Comparison of ENCODE assay signal across 8 cellular contexts in genomic region chr9:137458194-137459146, GRCh38. TPM values are rescaled to one million over a fixed set of nuclear protein-coding genes. Genes with fewer than 3 reads are reported as not detected.
DNase-seq lines count a peak whose midpoint lies in the region; ATAC-seq and TF ChIP-seq lines count a peak whose summit lies in the region.

No MANE protein-coding gene starts in this region.

- WGBS in upper lobe of left lung, 2 donors = 0 to 33% methylated on average over 6 to 41 of the region's 87 CpGs

- H3K4me3 ChIP-seq in GM06990 (replicated peaks; ENCODE audit: low read depth, low read length) (peak overlapping the region; percentile 78), HAP-1 (peak overlapping the region; percentile 62), Panc1 (ENCODE audit: low read depth in 2 of 2, low read length in 2 of 2) (peak overlapping the region; percentile 60 to 63), upper lobe of left lung (peak overlapping the region; percentile 57 to 74 (median 64))
- peak overlapping the region; percentile 56 for H3K4me3 ChIP-seq in effector memory CD4-positive, alpha-beta T cell (ENCODE audit: insufficient read depth, low read depth, low read length, poor library complexity, severe bottlenecking)

- TF ChIP-seq POLR2A in upper lobe of left lung (IDR thresholded peaks at IDR 0.05) = no peak

- peak; percentile 44 for DNase-seq in GM06990 (ENCODE audit: extremely low read depth, insufficient read length)
- peak in 1 of 2 experiments; percentile 61 for DNase-seq in HAP-1 (ENCODE audit: low spot score in 2 of 2)
- no peak for DNase-seq in Panc1 (ENCODE audit: low read depth, low spot score)
- DNase-seq in effector memory CD4-positive, alpha-beta T cell = no peak
- peak in 1 of 2 experiments; percentile 19 for DNase-seq in mesothelial cell of epicardium (ENCODE audit: low spot score in 2 of 2, unreplicated experiment in 2 of 2)
- peak in 1 of 2 donors; percentile 91 for DNase-seq in upper lobe of left lung
- DNase-seq in left lobe of liver (ENCODE audit: low spot score) = no peak

- no TSS peak for BruUV-seq in Panc1 (replicated peaks; lab: Mats Ljungman, UMichigan)

- H3K9me3 ChIP-seq in HAP-1 (peaks cover 2% of the 10 kb centered on the region; the same call in 1 of the 2 replicates), Panc1 (ENCODE audit: control insufficient read depth, insufficient read depth, low read depth, low read length) (no peaks in the 10 kb centered on the region), upper lobe of left lung (no peaks in the 10 kb centered on the region)
- no peaks in the 10 kb centered on the region for H3K9me3 ChIP-seq in effector memory CD4-positive, alpha-beta T cell (ENCODE audit: control insufficient read depth, low read length)

- CTCF ChIA-PET in Panc1 (lab: Charles Lee) = no interaction called here

- peaks cover 3% of the 10 kb centered on the region for H3K36me3 Mint-ChIP-seq in mesothelial cell of epicardium

- H3K4me3 Mint-ChIP-seq in mesothelial cell of epicardium = peak overlapping the region; percentile 52

- H3K27me3 ChIP-seq in GM06990 (replicated peaks; ENCODE audit: control insufficient read depth, insufficient read depth, low read length) (no peaks in the 10 kb centered on the region), HAP-1 (ENCODE audit: low read depth) (no peaks in the 10 kb centered on the region), Panc1 (ENCODE audit: control insufficient read depth, insufficient read depth, low read length) (no peaks in the 10 kb centered on the region), upper lobe of left lung (no peaks in the 10 kb centered on the region)
- no peaks in the 10 kb centered on the region for H3K27me3 ChIP-seq in effector memory CD4-positive, alpha-beta T cell (replicated peaks; ENCODE audit: control insufficient read depth, insufficient read depth, low read length, poor library complexity, severe bottlenecking)

- no peak overlapping the region for H3K27ac Mint-ChIP-seq in mesothelial cell of epicardium

- TF ChIP-seq EP300 in upper lobe of left lung (IDR thresholded peaks at IDR 0.05) = no peak

- H3K4me1 Mint-ChIP-seq in mesothelial cell of epicardium = peaks cover 13% of the 10 kb centered on the region

- TF ChIP-seq CTCF in GM06990 (IDR thresholded peaks at IDR 0.05; ENCODE audit: insufficient read depth, low read length, poor library complexity, severe bottlenecking) (no peak), Panc1 (IDR thresholded peaks at IDR 0.05) (no peak), mesothelial cell of epicardium (IDR thresholded peaks at IDR 0.05; ENCODE audit: unreplicated experiment) (no peak), upper lobe of left lung (IDR thresholded peaks at IDR 0.05) (peak in 1 of 6 experiments; percentile 30)

- intact Hi-C loops in Panc1 (cut with micrococcal nuclease; ENCODE audit: unreplicated experiment) = no loop called here

- no peaks in the 10 kb centered on the region for H3K9me3 Mint-ChIP-seq in mesothelial cell of epicardium

- H3K36me3 ChIP-seq in GM06990 (ENCODE audit: control insufficient read depth, insufficient read depth, low read length) (peaks cover 5% of the 10 kb centered on the region), HAP-1 (replicated peaks) (peaks cover 38% of the 10 kb centered on the region), Panc1 (ENCODE audit: control insufficient read depth, insufficient read depth, low read length) (no peaks in the 10 kb centered on the region; the same call in 1 of the 2 replicates), upper lobe of left lung (no peaks in the 10 kb centered on the region)
- peaks cover 11% of the 10 kb centered on the region for H3K36me3 ChIP-seq in effector memory CD4-positive, alpha-beta T cell (ENCODE audit: control insufficient read depth, insufficient read depth, low read length)

- H3K4me1 ChIP-seq in HAP-1 = peaks cover 10% of the 10 kb centered on the region
- H3K4me1 ChIP-seq in Panc1 (ENCODE audit: control insufficient read depth, insufficient read depth, low read length) = peaks cover 30% of the 10 kb centered on the region
- H3K4me1 ChIP-seq in effector memory CD4-positive, alpha-beta T cell (ENCODE audit: control insufficient read depth, insufficient read depth, low read length, poor library complexity, severe bottlenecking) = peaks cover 57% of the 10 kb centered on the region
- H3K4me1 ChIP-seq in upper lobe of left lung = peaks cover 27 to 55% (median 29%) of the 10 kb centered on the region in 4 donors

- in situ Hi-C loops in HAP-1 (cut with MboI; ENCODE audit: low sequenced_read_pairs) = no loop called here
- in situ Hi-C loops in Panc1 (cut with HindIII; ENCODE audit: low pct_unique_long_range_greater_than_20kb, low sequenced_read_pairs) = no loop called here

- H3K27me3 Mint-ChIP-seq in mesothelial cell of epicardium (ENCODE audit: low read depth) = peaks cover 22% of the 10 kb centered on the region

- POLR2A ChIA-PET in Panc1 (lab: Charles Lee) = no interaction called here

- ATAC-seq in Panc1 = peak; percentile 43
- peak in 1 of 2 donors; percentile 4 for ATAC-seq in upper lobe of left lung (ENCODE audit: low FRiP score in 2 of 2)
- ATAC-seq in left lobe of liver = no peak
- ATAC-seq in GM18870 (IDR thresholded peaks at IDR 0.05; ENCODE audit: unreplicated experiment) = no peak

- H3K27ac ChIP-seq in Panc1 (ENCODE audit: low read length) (peak overlapping the region; percentile 39; the same call in 1 of the 2 replicates), upper lobe of left lung (peak overlapping the region in 3 of 4 donors; percentile 48 to 81 (median 60))
- H3K27ac ChIP-seq in effector memory CD4-positive, alpha-beta T cell (ENCODE audit: insufficient read depth, low read length, poor library complexity, severe bottlenecking) = peak overlapping the region; percentile 41

RNA-seq across cellular contexts. Expression of gene NSMF, which starts 0.7 kb away (rescaled TPM):
- total RNA-seq in Panc1 (2021; ENCODE audit: unreplicated experiment) = 40.0 TPM
- 53.6 TPM for polyA plus RNA-seq in Panc1 (2012; ENCODE audit: insufficient read length)
- total RNA-seq in mesothelial cell of epicardium = 85.3 to 85.6 TPM (median 85.3 TPM) in 3 replicates
- 10 to 100 TPM; 20.4 to 57.6 (median 25.9) TPM for total RNA-seq in upper lobe of left lung
- total RNA-seq in left lobe of liver = 23.0 TPM

RNA-seq across cellular contexts. Expression of gene ENTPD8, which starts 17.3 kb away (rescaled TPM):
- total RNA-seq in Panc1 (2021; ENCODE audit: unreplicated experiment) (3.9 TPM), mesothelial cell of epicardium (1.4 to 1.7 TPM (median 1.6 TPM) in 3 replicates), upper lobe of left lung (under 1 TPM in 2 of 6 donors, not detected in 4; 0.15 to 0.17 TPM), left lobe of liver (9.0 TPM)
- 4.2 TPM for polyA plus RNA-seq in Panc1 (2012; ENCODE audit: insufficient read length)

RNA-seq across cellular contexts. Expression of gene NOXA1, which starts 35.3 kb away (rescaled TPM):
- total RNA-seq in Panc1 (2021; ENCODE audit: unreplicated experiment) (3.7 TPM), mesothelial cell of epicardium (19.9 to 22.1 TPM (median 21.4 TPM) in 3 replicates), upper lobe of left lung (10 to 100 TPM in 3 of 6 donors, 1 to 10 TPM in 3; 3.3 to 34.6 (median 11.7) TPM), left lobe of liver (6.0 TPM)
- 5.5 TPM for polyA plus RNA-seq in Panc1 (2012; ENCODE audit: insufficient read length)

RNA-seq across cellular contexts. Expression of gene EXD3, which starts 35.5 kb away (rescaled TPM):
- total RNA-seq in Panc1 (2021; ENCODE audit: unreplicated experiment) (9.2 TPM), mesothelial cell of epicardium (37.2 to 38.2 TPM (median 37.3 TPM) in 3 replicates), upper lobe of left lung (100 to 1,000 TPM in 1 of 6 donors, 10 to 100 TPM in 5; 12.3 to 118 (median 24.8) TPM), left lobe of liver (19.3 TPM)
- 14.6 TPM for polyA plus RNA-seq in Panc1 (2012; ENCODE audit: insufficient read length)
